14 cellular contexts compared by ENCODE assay signal in the genomic region with DNA sequence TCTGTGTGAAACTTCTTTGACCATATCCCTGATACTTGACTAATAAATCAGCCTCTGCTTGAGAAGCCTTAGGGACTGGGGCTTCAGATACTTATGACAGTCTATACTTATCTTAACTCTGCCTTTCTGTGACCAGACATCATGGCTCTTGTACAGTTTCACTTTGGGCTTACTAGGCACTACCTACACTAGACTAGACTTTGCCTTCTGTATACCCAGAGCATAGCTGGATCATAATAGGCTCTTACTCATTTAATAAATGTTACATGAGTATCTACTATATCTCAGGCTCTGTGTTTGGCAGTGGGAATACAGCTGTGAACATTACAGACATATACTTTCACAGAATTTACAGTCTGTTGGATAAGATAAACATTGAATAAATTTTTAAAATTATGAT. TPM values are rescaled to one million over a fixed set of nuclear protein-coding genes. Genes with fewer than 3 reads are reported as not detected.
DNase-seq lines count a peak whose midpoint lies in the region; ATAC-seq, FAIRE-seq and TF ChIP-seq lines count a peak whose summit lies in the region.
"Had no signal": no experiment of that assay in that cellular context is flagged by ENCODE, and none has a peak within 500 bp of the region (broad histone marks: within the 10 kb centered on the region; RNA-seq: fewer than 3 reads in every experiment).

No MANE protein-coding gene starts in this region.

- H3K27ac ChIP-seq in HUES48 (ENCODE audit: low read depth, low read length) (peak overlapping the region; percentile 97), pancreas (no peak overlapping the region)
- H3K27ac ChIP-seq: upper lobe of right lung had no signal

- no peak for TF ChIP-seq CTCF in pancreas (IDR thresholded peaks at IDR 0.05)

- ATAC-seq in activated CD4-positive, CD25-positive, alpha-beta regulatory T cell treated with anti-CD3 and anti-CD28 coated beads, Interleukin-2, amount 50 U/mL, for 24 hours, result peak; percentile 96 to 98
- peak; percentile 65 for ATAC-seq in central memory CD8-positive, alpha-beta T cell (replicated peaks; ENCODE audit: extremely low read depth, poor library complexity, severe bottlenecking)
- ATAC-seq in pancreas (peak in 3 of 4 donors; percentile 23 to 30 (median 29)), GM18520 (IDR thresholded peaks at IDR 0.05; ENCODE audit: unreplicated experiment) (no peak), HG03175 (IDR thresholded peaks at IDR 0.05; ENCODE audit: unreplicated experiment) (no peak), HG02852 (IDR thresholded peaks at IDR 0.05; ENCODE audit: unreplicated experiment) (no peak)
- ATAC-seq: upper lobe of right lung had no signal

- DNase-seq in activated CD4-positive, CD25-positive, alpha-beta regulatory T cell treated with anti-CD3 and anti-CD28 coated beads, Interleukin-2, amount 50 U/mL, for 72 hours, result no peak
- no peak for DNase-seq in central memory CD8-positive, alpha-beta T cell (ENCODE audit: low spot score in 2 of 2)
- DNase-seq in pancreas, result no peak
- DNase-seq: activated naive CD4-positive, alpha-beta T cell treated with anti-CD3 and anti-CD28 coated beads for 36 hours; foreskin melanocyte; islet precursor cell; NCI-H345; stimulated activated CD4-positive, alpha-beta T cell treated with anti-CD3 and anti-CD28 coated beads, Interleukin-1b, Interleukin-23, amount 100 ng/mL, for 48 hours; upper lobe of right lung had no signal

- H3K4me1 Mint-ChIP-seq in central memory CD8-positive, alpha-beta T cell, result peaks cover 72% of the 10 kb centered on the region

- no peaks in the 10 kb centered on the region for H3K27me3 ChIP-seq in HUES48 (ENCODE audit: control insufficient read depth, insufficient read depth, low read length)
- no peaks in the 10 kb centered on the region for H3K27me3 ChIP-seq in pancreas
- H3K27me3 ChIP-seq: upper lobe of right lung had no signal

- H3K4me3 ChIP-seq in HUES48 (ENCODE audit: low read depth, low read length) (peak overlapping the region; percentile 50), pancreas (no peak overlapping the region)
- H3K4me3 ChIP-seq: upper lobe of right lung had no signal

- peak overlapping the region; percentile 64 for H3K27ac Mint-ChIP-seq in central memory CD8-positive, alpha-beta T cell (ENCODE audit: low read depth)

- H3K4me1 ChIP-seq in HUES48 (ENCODE audit: control insufficient read depth, insufficient read depth, low read length) (peaks cover 93% of the 10 kb centered on the region), pancreas (peaks cover 8 to 32% (median 15%) of the 10 kb centered on the region in 3 donors)

- H3K36me3 ChIP-seq in HUES48 (ENCODE audit: control insufficient read depth, insufficient read depth, low read length) (peaks cover 52% of the 10 kb centered on the region), pancreas (no peaks in the 10 kb centered on the region)
- H3K36me3 ChIP-seq: upper lobe of right lung had no signal

- H3K4me3 Mint-ChIP-seq in central memory CD8-positive, alpha-beta T cell, result no peak overlapping the region
- H3K4me3 Mint-ChIP-seq: activated naive CD4-positive, alpha-beta T cell treated with anti-CD3 and anti-CD28 coated beads for 36 hours had no signal

- H3K27me3 Mint-ChIP-seq in central memory CD8-positive, alpha-beta T cell, result no peaks in the 10 kb centered on the region

- peaks cover 3% of the 10 kb centered on the region for H3K36me3 Mint-ChIP-seq in central memory CD8-positive, alpha-beta T cell (ENCODE audit: insufficient read depth)

- H3K9me3 Mint-ChIP-seq in central memory CD8-positive, alpha-beta T cell, result no peaks in the 10 kb centered on the region

- no peaks in the 10 kb centered on the region for H3K9me3 ChIP-seq in HUES48 (ENCODE audit: control insufficient read depth, insufficient read depth, low read length)
- H3K9me3 ChIP-seq in pancreas, result no peaks in the 10 kb centered on the region
- H3K9me3 ChIP-seq: upper lobe of right lung had no signal

- FAIRE-seq in pancreas (lab: Jason Lieb, UNC), result no peak

- intact Hi-C loops in pancreas (cut with DNase I), result no loop called here

- peak overlapping the region; percentile 21 for H3K9ac ChIP-seq in HUES48 (ENCODE audit: low read depth, low read length)

RNA-seq across cellular contexts. Expression of gene UGP2, which starts 9.0 kb away (rescaled TPM):
- 10 to 100 TPM; 40.2 to 73.4 (median 54.4) TPM for total RNA-seq in pancreas
- 10 to 100 TPM; 30.0 to 47.9 TPM for polyA plus RNA-seq in pancreas

Comparison
In these comparisons a context has a peak if more than half of its experiments do, and no peak if none do; other contexts are left out.
1. ATAC-seq: peak in activated CD4-positive, CD25-positive, alpha-beta regulatory T cell treated with anti-CD3 and anti-CD28 coated beads, Interleukin-2, amount 50 U/mL, for 24 hours (2 of 2), central memory CD8-positive, alpha-beta T cell (single experiment) and pancreas (3 of 4); none in GM18520 (single experiment), HG03175 (single experiment) and HG02852 (single experiment).